12 cellular contexts compared by ENCODE assay signal in the genomic region with DNA sequence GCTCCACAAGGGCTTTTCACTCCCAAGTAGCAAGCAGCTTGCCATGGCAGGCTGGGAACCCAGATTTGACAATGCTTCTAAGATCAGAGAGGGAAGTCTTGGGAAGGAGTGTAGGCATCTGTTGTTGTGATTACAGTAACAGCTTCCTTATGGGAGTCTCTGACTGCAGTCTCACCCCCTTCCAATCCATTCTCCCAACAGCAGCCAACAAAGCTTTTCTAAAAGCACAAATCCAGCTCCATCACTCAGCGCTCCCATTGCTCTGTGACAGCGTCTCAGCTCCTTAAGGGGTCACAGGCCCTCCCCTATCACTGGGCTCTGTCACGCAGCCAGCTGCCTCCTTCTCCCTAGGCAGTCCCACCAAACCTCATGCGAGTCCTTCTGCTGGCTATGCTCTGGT. TPM values are rescaled to one million over a fixed set of nuclear protein-coding genes. Genes with fewer than 3 reads are reported as not detected.
DNase-seq lines count a peak whose midpoint lies in the region; ATAC-seq and TF ChIP-seq lines count a peak whose summit lies in the region.
"Had no signal": no experiment of that assay in that cellular context is flagged by ENCODE, and none has a peak within 500 bp of the region (broad histone marks: within the 10 kb centered on the region; RNA-seq: fewer than 3 reads in every experiment).

No MANE protein-coding gene starts in this region.

- TF ChIP-seq EP300 in SK-N-SH (IDR thresholded peaks at IDR 0.05; ENCODE audit: borderline replicate concordance in 1 of 2, low read depth in 1 of 2, low read length in 1 of 2): no peak

- H3K4me2 ChIP-seq in SK-N-SH (no peak overlapping the region), neural progenitor cell (no peak overlapping the region)

- no peaks in the 10 kb centered on the region for H4K20me1 ChIP-seq in SK-N-SH (ENCODE audit: insufficient read depth)
- no peaks in the 10 kb centered on the region for H4K20me1 ChIP-seq in neural progenitor cell (ENCODE audit: low read depth)

- H3K27me3 Mint-ChIP-seq in neural progenitor cell (ENCODE audit: insufficient read depth, low read depth) (peaks cover 8% of the 10 kb centered on the region), nephron progenitor cell (ENCODE audit: low read depth, poor library complexity) (peaks cover 15% of the 10 kb centered on the region)

- WGBS in SK-N-SH (ENCODE audit: low lambda C conversion rate): 83% methylated on average over 4 of the region's 4 CpGs
- 9 to 17% methylated on average over 4 of the region's 4 CpGs for WGBS in aorta, 2 donors

- H3K36me3 ChIP-seq in SK-N-SH (replicated peaks in 1 of 2; ENCODE audit: control insufficient read depth in 1 of 2, insufficient read depth in 2 of 2, low read length in 1 of 2) (no peaks in the 10 kb centered on the region), neural progenitor cell (no peaks in the 10 kb centered on the region), aorta (ENCODE audit: control insufficient read depth in 1 of 2, insufficient read depth in 2 of 2, low read length in 1 of 2) (peaks cover 0 to 4% of the 10 kb centered on the region in 2 donors)

- H3K27ac Mint-ChIP-seq in neural progenitor cell (peak overlapping the region; percentile 75), nephron progenitor cell (no peak overlapping the region)
- H3K27ac Mint-ChIP-seq: stimulated activated memory B cell treated with anti-CD40 and anti-IgM and Interleukin-4, amounts not matched to agents 10 μg/mL and 1 μg/mL and 100 μg/mL, for 72 hours had no signal

- no peak overlapping the region for H3K4me3 ChIP-seq in SK-N-SH (ENCODE audit: low read depth in 2 of 2, low read length in 1 of 2)
- H3K4me3 ChIP-seq in fibroblast of mammary gland (ENCODE audit: control insufficient read depth, low read depth, low read length): no peak overlapping the region
- no peak overlapping the region for H3K4me3 ChIP-seq in neural progenitor cell
- H3K4me3 ChIP-seq in aorta (ENCODE audit: low read length in 2 of 2): no peak overlapping the region

- DNase-seq in SK-N-SH (no peak), fibroblast of mammary gland (ENCODE audit: low read depth) (peak; percentile 32), neural progenitor cell (ENCODE audit: low spot score) (no peak), aorta (no peak), activated gamma-delta T cell treated with Interleukin-2 at 50 U/mL for 16 hours (no peak), SHP77 treated with DMSO at 0.1 percent for 48 hours (lab: John Stamatoyannopoulos, UW) (no peak), nephron progenitor cell (no peak)
- DNase-seq: cortex of kidney, HCEC 1CT, NCI-H1092 had no signal

- CTCF ChIA-PET in SK-N-SH (lab: Yijun Ruan, JAX): interaction anchor here (2.5 to 3.6 kb wide), 2 partner anchors 61 to 65 kb away, joined by 16 read pairs; no protein-coding TSS in a partner anchor

- no peaks in the 10 kb centered on the region for H3K36me3 Mint-ChIP-seq in neural progenitor cell
- no peaks in the 10 kb centered on the region for H3K36me3 Mint-ChIP-seq in nephron progenitor cell (ENCODE audit: low read depth)
- H3K36me3 Mint-ChIP-seq: stimulated activated memory B cell treated with anti-CD40 and anti-IgM and Interleukin-4, amounts not matched to agents 10 μg/mL and 1 μg/mL and 100 μg/mL, for 72 hours had no signal

- peaks cover 11 to 29% of the 10 kb centered on the region in 2 experiments; a peak in 3 of 4 replicates for H3K4me1 ChIP-seq in SK-N-SH (ENCODE audit: control insufficient read depth in 1 of 2, insufficient read depth in 2 of 2, low read depth in 1 of 2, low read length in 1 of 2)
- H3K4me1 ChIP-seq in neural progenitor cell: peaks cover 16% of the 10 kb centered on the region
- H3K4me1 ChIP-seq in aorta (ENCODE audit: control insufficient read depth in 1 of 2, insufficient read depth in 2 of 2, low read length in 2 of 2): peaks cover 12 to 14% of the 10 kb centered on the region in 2 donors

- H3K9me3 ChIP-seq in SK-N-SH: no peaks in the 10 kb centered on the region
- H3K9me3 ChIP-seq in neural progenitor cell (ENCODE audit: low read depth): no peaks in the 10 kb centered on the region
- H3K9me3 ChIP-seq in aorta (ENCODE audit: control insufficient read depth, low read length): no peaks in the 10 kb centered on the region

- H3F3A ChIP-seq in SK-N-SH (replicated peaks; ENCODE audit: insufficient read depth) (peaks cover 20% of the 10 kb centered on the region), neural progenitor cell (ENCODE audit: low read depth) (no peaks in the 10 kb centered on the region)

- no peak for TF ChIP-seq CTCF in SK-N-SH (IDR thresholded peaks at IDR 0.05)
- no peak for TF ChIP-seq CTCF in fibroblast of mammary gland (conservative IDR thresholded peaks at IDR 0.05; ENCODE audit: control insufficient read depth, insufficient read depth, low read depth, low read length)
- TF ChIP-seq CTCF in neural progenitor cell (IDR thresholded peaks at IDR 0.05): no peak
- no peak for TF ChIP-seq CTCF in nephron progenitor cell (IDR thresholded peaks at IDR 0.05)

- H3K9ac ChIP-seq in SK-N-SH (no peak overlapping the region), neural progenitor cell (no peak overlapping the region)

- H3K9me3 Mint-ChIP-seq in neural progenitor cell (peaks cover 2% of the 10 kb centered on the region), nephron progenitor cell (no peaks in the 10 kb centered on the region)
- H3K9me3 Mint-ChIP-seq: stimulated activated memory B cell treated with anti-CD40 and anti-IgM and Interleukin-4, amounts not matched to agents 10 μg/mL and 1 μg/mL and 100 μg/mL, for 72 hours had no signal

- H2AFZ ChIP-seq in SK-N-SH (ENCODE audit: low read depth) (0 out of 2 replicates have a peak overlapping the region, but pooled peaks have one; percentile 2), neural progenitor cell (replicated peaks) (no peak overlapping the region)

- POLR2A ChIA-PET in SK-N-SH (lab: Yijun Ruan, JAX): no interaction called here

- H3K79me2 ChIP-seq in SK-N-SH (ENCODE audit: insufficient read depth) (no peaks in the 10 kb centered on the region), neural progenitor cell (ENCODE audit: low read depth) (no peaks in the 10 kb centered on the region)

- H3K4me1 Mint-ChIP-seq in neural progenitor cell (peaks cover 46% of the 10 kb centered on the region), nephron progenitor cell (peaks cover 37% of the 10 kb centered on the region)
- H3K4me1 Mint-ChIP-seq: stimulated activated memory B cell treated with anti-CD40 and anti-IgM and Interleukin-4, amounts not matched to agents 10 μg/mL and 1 μg/mL and 100 μg/mL, for 72 hours had no signal

- intact Hi-C loops in aorta (cut with DNase I): no loop called here

- peak overlapping the region; percentile 59 to 84; a peak in 3 of 4 replicates for H3K27ac ChIP-seq in SK-N-SH (ENCODE audit: low read depth in 2 of 2, low read length in 1 of 2)
- H3K27ac ChIP-seq in neural progenitor cell: no peak overlapping the region
- peak overlapping the region; percentile 73 to 98 for H3K27ac ChIP-seq in aorta (ENCODE audit: low read depth in 1 of 2, low read length in 2 of 2)

- no peaks in the 10 kb centered on the region for H3K9me2 ChIP-seq in SK-N-SH

- ATAC-seq in SK-N-SH treated with all-trans-retinoic acid at 6 μM for 48 hours (no peak), aorta (ENCODE audit: low FRiP score) (peak; percentile 30)
- ATAC-seq: stimulated activated memory B cell treated with anti-CD40 and anti-IgM and Interleukin-4, amounts not matched to agents 10 μg/mL and 1 μg/mL and 100 μg/mL, for 72 hours had no signal

- H3K4me3 Mint-ChIP-seq in neural progenitor cell: no peak overlapping the region
- H3K4me3 Mint-ChIP-seq in nephron progenitor cell: no peak overlapping the region
- H3K4me3 Mint-ChIP-seq: stimulated activated memory B cell treated with anti-CD40 and anti-IgM and Interleukin-4, amounts not matched to agents 10 μg/mL and 1 μg/mL and 100 μg/mL, for 72 hours had no signal

- no peaks in the 10 kb centered on the region for H3K27me3 ChIP-seq in SK-N-SH (ENCODE audit: insufficient read depth)
- H3K27me3 ChIP-seq in neural progenitor cell: peaks cover 15% of the 10 kb centered on the region
- no peaks in the 10 kb centered on the region for H3K27me3 ChIP-seq in aorta (ENCODE audit: control insufficient read depth in 1 of 2, insufficient read depth in 2 of 2, low read length in 1 of 2)

- no peak for TF ChIP-seq RAD21 in SK-N-SH (IDR thresholded peaks at IDR 0.05; ENCODE audit: low read length)

TF ChIP-seq in SK-N-SH, 30 proteins besides CTCF, POLR2A, EP300 and RAD21:
- TF ChIP-seq, protein P1, sequence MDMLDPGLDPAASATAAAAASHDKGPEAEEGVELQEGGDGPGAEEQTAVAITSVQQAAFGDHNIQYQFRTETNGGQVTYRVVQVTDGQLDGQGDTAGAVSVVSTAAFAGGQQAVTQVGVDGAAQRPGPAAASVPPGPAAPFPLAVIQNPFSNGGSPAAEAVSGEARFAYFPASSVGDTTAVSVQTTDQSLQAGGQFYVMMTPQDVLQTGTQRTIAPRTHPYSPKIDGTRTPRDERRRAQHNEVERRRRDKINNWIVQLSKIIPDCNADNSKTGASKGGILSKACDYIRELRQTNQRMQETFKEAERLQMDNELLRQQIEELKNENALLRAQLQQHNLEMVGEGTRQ (IDR thresholded peaks at IDR 0.05; ENCODE audit: borderline replicate concordance, low read depth, low read length): no peak
- TF ChIP-seq RXRA (IDR thresholded peaks at IDR 0.05; ENCODE audit: borderline replicate concordance, low read depth) (no peak), CHD2 (IDR thresholded peaks at IDR 0.05; ENCODE audit: low read length, partially characterized antibody) (no peak), FOSL2 (IDR thresholded peaks at IDR 0.05; ENCODE audit: borderline replicate concordance, low read depth) (no peak)

TF ChIP-seq in SK-N-SH treated with all-trans-retinoic acid at 6 μM for 48 hours, 23 proteins besides CTCF, POLR2A, EP300 and RAD21 (continues in another document):
- TF ChIP-seq, protein P2, sequence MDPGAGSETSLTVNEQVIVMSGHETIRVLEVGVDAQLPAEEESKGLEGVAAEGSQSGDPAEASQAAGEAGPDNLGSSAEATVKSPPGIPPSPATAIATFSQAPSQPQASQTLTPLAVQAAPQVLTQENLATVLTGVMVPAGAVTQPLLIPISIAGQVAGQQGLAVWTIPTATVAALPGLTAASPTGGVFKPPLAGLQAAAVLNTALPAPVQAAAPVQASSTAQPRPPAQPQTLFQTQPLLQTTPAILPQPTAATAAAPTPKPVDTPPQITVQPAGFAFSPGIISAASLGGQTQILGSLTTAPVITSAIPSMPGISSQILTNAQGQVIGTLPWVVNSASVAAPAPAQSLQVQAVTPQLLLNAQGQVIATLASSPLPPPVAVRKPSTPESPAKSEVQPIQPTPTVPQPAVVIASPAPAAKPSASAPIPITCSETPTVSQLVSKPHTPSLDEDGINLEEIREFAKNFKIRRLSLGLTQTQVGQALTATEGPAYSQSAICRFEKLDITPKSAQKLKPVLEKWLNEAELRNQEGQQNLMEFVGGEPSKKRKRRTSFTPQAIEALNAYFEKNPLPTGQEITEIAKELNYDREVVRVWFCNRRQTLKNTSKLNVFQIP (CRISPR knock-in tag; IDR thresholded peaks at IDR 0.05; ENCODE audit: borderline replicate concordance, low read depth): no peak
- TF ChIP-seq ZFP30 (CRISPR knock-in tag; IDR thresholded peaks at IDR 0.05): no peak

RNA-seq across cellular contexts. Expression of a gene that starts 7.1 kb away (rescaled TPM):
- polyA plus RNA-seq in SK-N-SH (2012; rRNA removed) (0.38 and 0.71 TPM in 2 replicates), aorta (1,000 to 10,000 TPM; 2,886 to 5,050 TPM)
- polyA plus RNA-seq in SK-N-SH (2012; cell fraction: cytosol; rRNA removed): 0.39 and 0.67 TPM in 2 replicates
- 0.77 and 1.4 TPM in 2 replicates for polyA plus RNA-seq in SK-N-SH (2012; cell fraction: nucleus; rRNA removed)
- total RNA-seq in neural progenitor cell (ENCODE audit: low replicate concordance) (0.86 and 1.5 TPM in 2 replicates), aorta (1,000 to 10,000 TPM; 2,521 to 2,714 TPM)

Comparison
In these comparisons a context has a peak if more than half of its experiments do, and no peak if none do; other contexts are left out.
1. RNA of a gene that starts 7.1 kb away (total RNA-seq): 2,521 to 2,714 TPM in aorta; 0.86 to 1.5 TPM in neural progenitor cell; every median in the first group is over 1,000 times any median in the second.